11 cellular contexts compared by ENCODE assay signal in the genomic region with DNA sequence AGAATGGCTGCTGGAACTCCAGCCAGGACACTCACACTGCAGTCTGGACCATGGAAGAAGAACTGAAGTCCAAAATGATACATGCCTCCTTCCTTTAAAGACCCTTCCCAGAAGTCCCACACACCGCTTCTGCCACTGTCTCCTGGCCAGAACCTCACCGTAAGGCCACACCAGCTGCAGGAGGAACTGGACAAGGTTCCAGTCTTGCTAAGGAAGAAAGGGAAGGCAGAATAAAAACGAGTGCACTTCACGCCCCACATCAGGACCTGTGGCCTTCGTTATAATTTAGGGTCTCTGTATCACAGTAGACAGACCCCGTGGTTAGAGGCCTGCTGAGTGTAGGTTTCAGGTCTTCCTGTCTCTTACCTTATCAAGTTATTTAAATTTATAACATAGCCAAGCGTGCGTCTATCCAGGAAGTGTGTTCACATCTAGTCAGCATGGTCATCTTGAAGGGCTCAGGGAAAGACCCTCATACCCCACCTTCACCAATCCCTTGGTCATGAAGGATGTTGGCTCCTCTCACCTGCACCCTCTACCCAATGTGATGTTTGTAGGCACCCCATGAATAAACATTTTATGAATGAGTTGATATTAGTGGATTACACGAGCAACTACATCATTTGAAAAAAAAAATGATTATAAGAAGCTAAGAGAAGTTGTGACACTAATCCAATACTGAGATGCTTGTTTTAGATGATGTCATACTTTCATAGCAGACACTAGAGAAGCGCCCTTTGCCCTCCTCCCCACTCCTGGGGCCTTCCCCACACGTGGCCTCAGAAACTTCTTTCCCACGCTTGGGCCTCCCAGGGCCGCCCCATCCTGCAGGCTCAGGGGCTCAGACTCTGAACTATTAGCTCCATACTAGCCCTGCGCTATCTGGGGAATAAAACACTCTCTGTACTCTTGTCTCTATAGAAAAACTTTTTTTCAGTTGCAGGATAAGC.
DNase-seq lines count a peak whose midpoint lies in the region; ATAC-seq, FAIRE-seq and TF ChIP-seq lines count a peak whose summit lies in the region.
"Had no signal": no experiment of that assay in that cellular context is flagged by ENCODE, and none has a peak within 500 bp of the region (broad histone marks: within the 10 kb centered on the region; RNA-seq: fewer than 3 reads in every experiment).

No MANE protein-coding gene starts in this region.

- H3K4me1 ChIP-seq in upper lobe of right lung: peaks cover 12% of the 10 kb centered on the region
- H3K4me1 ChIP-seq: parathyroid adenoma had no signal

- H3K27ac ChIP-seq in upper lobe of right lung: peak overlapping the region; percentile 89
- H3K27ac ChIP-seq: C4-2B, parathyroid adenoma had no signal

- no peaks in the 10 kb centered on the region for H3K27me3 Mint-ChIP-seq in activated naive CD8-positive, alpha-beta T cell

- TF ChIP-seq CTCF in upper lobe of right lung (IDR thresholded peaks at IDR 0.05): no peak

- peaks cover 58% of the 10 kb centered on the region for H3K4me1 Mint-ChIP-seq in activated naive CD8-positive, alpha-beta T cell (ENCODE audit: low read depth)

- peak overlapping the region; percentile 93 for H3K27ac Mint-ChIP-seq in activated naive CD8-positive, alpha-beta T cell

- intact Hi-C loops in upper lobe of right lung (cut with DNase I): loop anchor here (10.0 kb wide), 1 partner anchor 56 kb away; no protein-coding TSS in a partner anchor

- H3K4me3 Mint-ChIP-seq in activated naive CD8-positive, alpha-beta T cell: peak overlapping the region; percentile 72

- H3K36me3 Mint-ChIP-seq in activated naive CD8-positive, alpha-beta T cell: peaks cover 4% of the 10 kb centered on the region

- ATAC-seq in HG03108 (IDR thresholded peaks at IDR 0.05; ENCODE audit: unreplicated experiment): peak; percentile 42
- ATAC-seq in upper lobe of right lung: peak; percentile 40

- no peaks in the 10 kb centered on the region for H3K36me3 ChIP-seq in upper lobe of right lung

- no peaks in the 10 kb centered on the region for H3K9me3 Mint-ChIP-seq in activated naive CD8-positive, alpha-beta T cell (ENCODE audit: low read depth)

- FAIRE-seq in frontal cortex (lab: Jason Lieb, UNC): no peak

- no peaks in the 10 kb centered on the region for H3K27me3 ChIP-seq in upper lobe of right lung

- peak; percentile 69 for DNase-seq in activated effector memory CD4-positive, alpha-beta T cell treated with anti-CD3 and anti-CD28 coated beads, Interleukin-2, amount 50 U/mL, for 16 hours
- no peak for DNase-seq in activated effector memory CD4-positive, alpha-beta T cell treated with Interleukin-2 at 50 U/mL for 16 hours
- DNase-seq in upper lobe of right lung (no peak), NCI-H1048 (lab: John Stamatoyannopoulos, UW) (no peak), frontal cortex (ENCODE audit: low spot score in 2 of 2) (no peak), D341Med (ENCODE audit: low spot score) (no peak)
- DNase-seq: NCI-H748 treated with DMSO at 0.1 percent for 48 hours had no signal

- H3K9me3 ChIP-seq in upper lobe of right lung: no peaks in the 10 kb centered on the region

- H3K4me3 ChIP-seq in upper lobe of right lung: no peak overlapping the region
